ENCODE assay signal across 18 cellular contexts in genomic region chr13:111541752-111542529, GRCh38.
A peak's percentile ranks its signal among the peaks of the same experiment; 100 is the strongest.
DNase-seq lines count a peak whose midpoint lies in the region; ATAC-seq, FAIRE-seq and TF ChIP-seq lines count a peak whose summit lies in the region.
"Had no signal": no experiment of that assay in that cellular context is flagged by ENCODE, and none has a peak within 500 bp of the region (broad histone marks: within the 10 kb centered on the region; RNA-seq: fewer than 3 reads in every experiment).

No MANE protein-coding gene starts in this region.

- FAIRE-seq in HepG2 (lab: Jason Lieb, UNC) (no peak), GM19239 (lab: Jason Lieb, UNC) (no peak)
- FAIRE-seq: GM12878, GM18507 had no signal

- no peak overlapping the region for H3K4me3 ChIP-seq in liver (ENCODE audit: low read depth in 1 of 3, low read length in 3 of 3)
- no peak overlapping the region for H3K4me3 ChIP-seq in HepG2 (replicated peaks in 1 of 3; ENCODE audit: insufficient read depth in 1 of 3, low read depth in 2 of 3, low read length in 3 of 3)
- H3K4me3 ChIP-seq: GM12878, HAP-1 had no signal

- H3K9ac ChIP-seq in liver (ENCODE audit: low read depth in 1 of 2, low read length in 2 of 2): no peak overlapping the region
- H3K9ac ChIP-seq in HepG2 (ENCODE audit: insufficient read depth, low read depth, low read length): no peak overlapping the region

- H3K36me3 ChIP-seq in liver (ENCODE audit: control insufficient read depth in 4 of 4, insufficient read depth in 3 of 4, low read depth in 1 of 4, low read length in 3 of 4) (no peaks in the 10 kb centered on the region), HepG2 (replicated peaks in 1 of 2; ENCODE audit: control insufficient read depth in 1 of 2, insufficient read depth in 2 of 2, low read length in 2 of 2) (no peaks in the 10 kb centered on the region; a peak in 1 of 5 replicates)
- H3K36me3 ChIP-seq: HAP-1 had no signal

- H3K79me2 ChIP-seq in HepG2 (ENCODE audit: insufficient read depth, low read length): no peaks in the 10 kb centered on the region

- no peak for TF ChIP-seq EP300 in HepG2 (IDR thresholded peaks at IDR 0.05; ENCODE audit: low read depth in 2 of 2, low read length in 2 of 2)
- no peak for TF ChIP-seq EP300 in HepG2 (CRISPR knock-in tag; IDR thresholded peaks at IDR 0.05; ENCODE audit: borderline replicate concordance)

- CTCF ChIA-PET in HepG2 (lab: Yijun Ruan, JAX; ENCODE audit: low intra/inter-chr PET ratio, low total read pairs): no interaction called here

- in situ Hi-C loops in HepG2 (cut with HindIII; ENCODE audit: extremely low pct_ligation_motif_present, low pct_unique_long_range_greater_than_20kb): no loop called here

- ATAC-seq in HepG2 (no peak), left lobe of liver (peak; percentile 51), GM18861 (IDR thresholded peaks at IDR 0.05; ENCODE audit: unreplicated experiment) (no peak)
- ATAC-seq: GM12878 had no signal

- POLR2A ChIA-PET in HepG2 (lab: Yijun Ruan, JAX): no interaction called here

- intact Hi-C loops in HepG2 (cut with micrococcal nuclease; ENCODE audit: unreplicated experiment) (no loop called here), posterior vena cava (cut with DNase I) (no loop called here)

- H3K4me1 ChIP-seq in liver (ENCODE audit: control insufficient read depth in 4 of 4, insufficient read depth in 4 of 4, low read length in 3 of 4) (peaks cover 9 to 43% (median 28%) of the 10 kb centered on the region in 4 donors), HepG2 (ENCODE audit: insufficient read depth, low read length) (no peaks in the 10 kb centered on the region)
- H3K4me1 ChIP-seq: HAP-1 had no signal

- H3K4me2 ChIP-seq in HepG2 (ENCODE audit: low read depth, low read length): no peak overlapping the region

- no peaks in the 10 kb centered on the region for H4K20me1 ChIP-seq in HepG2 (ENCODE audit: insufficient read depth, low read length)

- no peak for TF ChIP-seq POLR2A in HepG2 (IDR thresholded peaks at IDR 0.05; ENCODE audit: insufficient read depth in 1 of 2, low read depth in 2 of 2, low read length in 2 of 2)

- TF ChIP-seq CTCF in liver (IDR thresholded peaks at IDR 0.05; ENCODE audit: low read depth, low read length, missing input control): no peak
- no peak for TF ChIP-seq CTCF in HepG2 (CRISPR knock-in tag; IDR thresholded peaks at IDR 0.05)

- TF ChIP-seq RAD21 in liver (IDR thresholded peaks at IDR 0.05): no peak
- no peak for TF ChIP-seq RAD21 in HepG2 (CRISPR knock-in tag; IDR thresholded peaks at IDR 0.05)

- BruUV-seq in HepG2 (replicated peaks; lab: Mats Ljungman, UMichigan): no TSS peak

- no peak overlapping the region for H2AFZ ChIP-seq in HepG2 (ENCODE audit: low read length)

- no peaks in the 10 kb centered on the region for H3K27me3 ChIP-seq in liver (ENCODE audit: control insufficient read depth in 4 of 4, insufficient read depth in 4 of 4, low read length in 3 of 4)
- H3K27me3 ChIP-seq in HepG2 (ENCODE audit: control insufficient read depth in 1 of 2, insufficient read depth in 2 of 2, low read length in 2 of 2): peaks cover 0 to 33% of the 10 kb centered on the region in 2 experiments; a peak in 4 of 5 replicates

- DNase-seq in HepG2 (ENCODE audit: low spot score) (no peak), left lobe of liver (ENCODE audit: low spot score) (no peak), posterior vena cava (ENCODE audit: low spot score) (peak; percentile 37), GM19239 (ENCODE audit: insufficient read length, low spot score) (no peak), kidney tubule cell (ENCODE audit: low spot score) (no peak)
- DNase-seq: 8988T; AML-193; C1 segment of cervical spinal cord; Calu3; CD4-positive, alpha-beta T cell; DMS79; GOT3; HFFc6 had no signal

- H3K27ac ChIP-seq in liver (ENCODE audit: low read depth in 1 of 2, low read length in 2 of 2) (peak overlapping the region; percentile 73 to 74), HepG2 (ENCODE audit: extremely low read length, insufficient read depth, low read length) (no peak overlapping the region)

- H3K9me3 ChIP-seq in liver (ENCODE audit: control insufficient read depth in 4 of 4, low read length in 3 of 4) (no peaks in the 10 kb centered on the region), HepG2 (ENCODE audit: low read length) (no peaks in the 10 kb centered on the region)
- H3K9me3 ChIP-seq: HAP-1 had no signal

- 77% methylated on average over 15 of the region's 15 CpGs for WGBS in liver
- WGBS in HepG2 (ENCODE audit: low lambda C conversion rate): 24% methylated on average over 9 of the region's 15 CpGs

TF ChIP-seq in liver, 16 proteins besides CTCF, POLR2A, EP300 and RAD21 (continues in another document):
- no peak for TF ChIP-seq FOXA1 (IDR thresholded peaks at IDR 0.05)
- TF ChIP-seq FOXA2 (IDR thresholded peaks at IDR 0.05): no peak
- no peak for TF ChIP-seq JUND (IDR thresholded peaks at IDR 0.05)
- TF ChIP-seq HNF4A (conservative IDR thresholded peaks at IDR 0.05): no peak
- TF ChIP-seq ATF3 (IDR thresholded peaks at IDR 0.05): no peak
- TF ChIP-seq, protein P1, sequence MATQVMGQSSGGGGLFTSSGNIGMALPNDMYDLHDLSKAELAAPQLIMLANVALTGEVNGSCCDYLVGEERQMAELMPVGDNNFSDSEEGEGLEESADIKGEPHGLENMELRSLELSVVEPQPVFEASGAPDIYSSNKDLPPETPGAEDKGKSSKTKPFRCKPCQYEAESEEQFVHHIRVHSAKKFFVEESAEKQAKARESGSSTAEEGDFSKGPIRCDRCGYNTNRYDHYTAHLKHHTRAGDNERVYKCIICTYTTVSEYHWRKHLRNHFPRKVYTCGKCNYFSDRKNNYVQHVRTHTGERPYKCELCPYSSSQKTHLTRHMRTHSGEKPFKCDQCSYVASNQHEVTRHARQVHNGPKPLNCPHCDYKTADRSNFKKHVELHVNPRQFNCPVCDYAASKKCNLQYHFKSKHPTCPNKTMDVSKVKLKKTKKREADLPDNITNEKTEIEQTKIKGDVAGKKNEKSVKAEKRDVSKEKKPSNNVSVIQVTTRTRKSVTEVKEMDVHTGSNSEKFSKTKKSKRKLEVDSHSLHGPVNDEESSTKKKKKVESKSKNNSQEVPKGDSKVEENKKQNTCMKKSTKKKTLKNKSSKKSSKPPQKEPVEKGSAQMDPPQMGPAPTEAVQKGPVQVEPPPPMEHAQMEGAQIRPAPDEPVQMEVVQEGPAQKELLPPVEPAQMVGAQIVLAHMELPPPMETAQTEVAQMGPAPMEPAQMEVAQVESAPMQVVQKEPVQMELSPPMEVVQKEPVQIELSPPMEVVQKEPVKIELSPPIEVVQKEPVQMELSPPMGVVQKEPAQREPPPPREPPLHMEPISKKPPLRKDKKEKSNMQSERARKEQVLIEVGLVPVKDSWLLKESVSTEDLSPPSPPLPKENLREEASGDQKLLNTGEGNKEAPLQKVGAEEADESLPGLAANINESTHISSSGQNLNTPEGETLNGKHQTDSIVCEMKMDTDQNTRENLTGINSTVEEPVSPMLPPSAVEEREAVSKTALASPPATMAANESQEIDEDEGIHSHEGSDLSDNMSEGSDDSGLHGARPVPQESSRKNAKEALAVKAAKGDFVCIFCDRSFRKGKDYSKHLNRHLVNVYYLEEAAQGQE (IDR thresholded peaks at IDR 0.05): no peak
- no peak for TF ChIP-seq HNF4G (IDR thresholded peaks at IDR 0.05)
- TF ChIP-seq SP1 (IDR thresholded peaks at IDR 0.05): no peak

TF ChIP-seq in HepG2, 621 proteins besides CTCF, POLR2A, EP300 and RAD21 (continues in another document):
- no peak for TF ChIP-seq TCF12 (IDR thresholded peaks at IDR 0.05)
- no peak for TF ChIP-seq TCF12 (CRISPR knock-in tag; IDR thresholded peaks at IDR 0.05)
- TF ChIP-seq SMYD3 (CRISPR knock-in tag; IDR thresholded peaks at IDR 0.05): no peak
- TF ChIP-seq NFRKB (IDR thresholded peaks at IDR 0.05): no peak
- TF ChIP-seq PRDM15 (CRISPR knock-in tag; IDR thresholded peaks at IDR 0.05): no peak
- no peak for TF ChIP-seq KDM2A (CRISPR knock-in tag; IDR thresholded peaks at IDR 0.05; ENCODE audit: borderline replicate concordance, low read depth)
- TF ChIP-seq, protein P2, sequence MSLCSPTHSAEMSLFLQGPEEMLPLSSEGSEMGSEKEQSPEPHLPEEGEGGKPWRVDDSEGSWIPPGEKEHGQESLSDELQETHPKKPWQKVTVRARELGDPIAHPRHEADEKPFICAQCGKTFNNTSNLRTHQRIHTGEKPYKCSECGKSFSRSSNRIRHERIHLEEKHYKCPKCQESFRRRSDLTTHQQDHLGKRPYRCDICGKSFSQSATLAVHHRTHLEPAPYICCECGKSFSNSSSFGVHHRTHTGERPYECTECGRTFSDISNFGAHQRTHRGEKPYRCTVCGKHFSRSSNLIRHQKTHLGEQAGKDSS (CRISPR knock-in tag; IDR thresholded peaks at IDR 0.05; ENCODE audit: borderline replicate concordance, low read depth): no peak
- no peak for TF ChIP-seq HDAC1 (CRISPR knock-in tag; IDR thresholded peaks at IDR 0.05)
- no peak for TF ChIP-seq ZNF20 (CRISPR knock-in tag; IDR thresholded peaks at IDR 0.05)
- TF ChIP-seq MEIS1 (CRISPR knock-in tag; IDR thresholded peaks at IDR 0.05; ENCODE audit: borderline replicate concordance): no peak
- no peak for TF ChIP-seq ZNF282 (IDR thresholded peaks at IDR 0.05; ENCODE audit: partially characterized antibody)
- no peak for TF ChIP-seq ZNF589 (CRISPR knock-in tag; conservative IDR thresholded peaks at IDR 0.05)
